9 cellular contexts compared by ENCODE assay signal in genomic region chr20:19886666-19887288, GRCh38.
DNase-seq lines count a peak whose midpoint lies in the region; ATAC-seq and TF ChIP-seq lines count a peak whose summit lies in the region.
"Had no signal": no experiment of that assay in that cellular context is flagged by ENCODE, and none has a peak within 500 bp of the region (broad histone marks: within the 10 kb centered on the region; RNA-seq: fewer than 3 reads in every experiment).

No MANE protein-coding gene starts in this region.

- peak; percentile 29 for TF ChIP-seq CTCF in AG10803 (conservative IDR thresholded peaks at IDR 0.05; ENCODE audit: low read length)
- TF ChIP-seq CTCF in Peyer's patch (IDR thresholded peaks at IDR 0.05): peak in 2 of 6 experiments; percentile 17 to 26
- peak in 1 of 2 donors; percentile 21 for TF ChIP-seq CTCF in fibroblast of lung (conservative IDR thresholded peaks at IDR 0.05 in 1 of 2, IDR thresholded peaks at IDR 0.05 in 1 of 2; ENCODE audit: low read depth in 1 of 2, low read length in 2 of 2)
- peak; percentile 28 for TF ChIP-seq CTCF in osteoblast (IDR thresholded peaks at IDR 0.05; ENCODE audit: extremely low read depth, low read depth, low read length)
- TF ChIP-seq CTCF in GM20000 (IDR thresholded peaks at IDR 0.05; ENCODE audit: extremely low read depth, missing control alignments): no peak

- no peaks in the 10 kb centered on the region for H3K27me3 ChIP-seq in Peyer's patch
- no peaks in the 10 kb centered on the region for H3K27me3 ChIP-seq in fibroblast of lung (ENCODE audit: control insufficient read depth, insufficient read depth, low read length)
- H3K27me3 ChIP-seq in osteoblast (ENCODE audit: insufficient read depth, low read length): no peaks in the 10 kb centered on the region

- H3K79me2 ChIP-seq in fibroblast of lung (ENCODE audit: control insufficient read depth, insufficient read depth, low read length) (no peaks in the 10 kb centered on the region), osteoblast (ENCODE audit: insufficient read depth, low read length) (no peaks in the 10 kb centered on the region)

- TF ChIP-seq POLR2A in Peyer's patch (IDR thresholded peaks at IDR 0.05): no peak

- H3K27ac ChIP-seq in Peyer's patch (peak overlapping the region; percentile 67 to 97 (median 90)), fibroblast of lung (ENCODE audit: insufficient read depth, low read length) (peak overlapping the region; percentile 84), osteoblast (ENCODE audit: low read depth, low read length) (peak overlapping the region; percentile 54)

- H2AFZ ChIP-seq in fibroblast of lung (ENCODE audit: low read length) (no peak overlapping the region), osteoblast (ENCODE audit: low read length) (no peak overlapping the region)

- ATAC-seq in effector memory CD8-positive, alpha-beta T cell (replicated peaks): no peak
- ATAC-seq in HG02852 (IDR thresholded peaks at IDR 0.05; ENCODE audit: unreplicated experiment) (no peak), GM21367 (IDR thresholded peaks at IDR 0.05; ENCODE audit: unreplicated experiment) (no peak)

- peaks cover 24 to 27% of the 10 kb centered on the region in 2 donors for H3K27me3 Mint-ChIP-seq in effector memory CD8-positive, alpha-beta T cell

- H3K4me3 ChIP-seq in AG10803 (ENCODE audit: low read length): no peak overlapping the region; the same call in 1 of the 2 replicates
- H3K4me3 ChIP-seq in Peyer's patch: peak overlapping the region in 3 of 4 donors; percentile 18 to 51 (median 49)
- H3K4me3 ChIP-seq in fibroblast of lung (replicated peaks in 1 of 4; ENCODE audit: control extremely low read depth in 1 of 4, insufficient read depth in 1 of 4, low read depth in 3 of 4, low read length in 4 of 4): peak overlapping the region in 2 of 4 experiments; percentile 9 to 32
- H3K4me3 ChIP-seq in osteoblast (ENCODE audit: insufficient read depth, low read length): no peak overlapping the region

- peak overlapping the region; percentile 90 for H3K4me2 ChIP-seq in fibroblast of lung (ENCODE audit: extremely low read depth, insufficient read depth, low read length)
- H3K4me2 ChIP-seq in osteoblast (ENCODE audit: insufficient read depth, low read length): peak overlapping the region; percentile 47

- H3K4me3 Mint-ChIP-seq in effector memory CD8-positive, alpha-beta T cell: no peak overlapping the region

- no peaks in the 10 kb centered on the region for H3K9me3 Mint-ChIP-seq in effector memory CD8-positive, alpha-beta T cell

- H3K9ac ChIP-seq in fibroblast of lung (ENCODE audit: insufficient read depth, low read length): no peak overlapping the region

- H3K36me3 ChIP-seq in Peyer's patch (peaks cover 0 to 1% (median 0%) of the 10 kb centered on the region in 3 donors), fibroblast of lung (ENCODE audit: control insufficient read depth, insufficient read depth, low read length) (no peaks in the 10 kb centered on the region), osteoblast (ENCODE audit: insufficient read depth, low read length) (no peaks in the 10 kb centered on the region)

- H3K4me1 Mint-ChIP-seq in effector memory CD8-positive, alpha-beta T cell (ENCODE audit: low read depth in 2 of 2): no peaks in the 10 kb centered on the region

- H3K36me3 Mint-ChIP-seq in effector memory CD8-positive, alpha-beta T cell (ENCODE audit: insufficient read depth): no peaks in the 10 kb centered on the region

- H3K4me1 ChIP-seq in Peyer's patch (peaks cover 0 to 56% (median 0%) of the 10 kb centered on the region in 4 donors), fibroblast of lung (ENCODE audit: control insufficient read depth, extremely low read depth, insufficient read depth, low read length) (peaks cover 26% of the 10 kb centered on the region), osteoblast (ENCODE audit: insufficient read depth, low read length) (peaks cover 44% of the 10 kb centered on the region)

- no peaks in the 10 kb centered on the region for H4K20me1 ChIP-seq in fibroblast of lung (ENCODE audit: control insufficient read depth, extremely low read depth, insufficient read depth, low read length)
- no peaks in the 10 kb centered on the region for H4K20me1 ChIP-seq in osteoblast (ENCODE audit: insufficient read depth, low read length)

- no peak overlapping the region for H3K27ac Mint-ChIP-seq in effector memory CD8-positive, alpha-beta T cell

- DNase-seq in AG10803 (ENCODE audit: low read depth) (no peak), Peyer's patch (peak in 2 of 3 donors; percentile 58 to 66), fibroblast of lung (ENCODE audit: low read depth in 2 of 2) (peak in 1 of 2 donors; percentile 18), osteoblast (ENCODE audit: insufficient read length, low spot score, missing footprints) (no peak), GM20000 (ENCODE audit: low spot score) (no peak)
- DNase-seq in effector memory CD8-positive, alpha-beta T cell: no peak
- DNase-seq: activated CD8-positive, alpha-beta memory T cell treated with anti-CD3 and anti-CD28 coated beads, Interleukin-2, amount 50 U/mL, for 4 hours had no signal

- H3K9me3 ChIP-seq in Peyer's patch (no peaks in the 10 kb centered on the region), fibroblast of lung (ENCODE audit: control insufficient read depth, insufficient read depth, low read depth, low read length) (no peaks in the 10 kb centered on the region), osteoblast (ENCODE audit: low read depth, low read length) (no peaks in the 10 kb centered on the region)

Comparison
In these comparisons a context has a peak if more than half of its experiments do, and no peak if none do; other contexts are left out.
1. DNase-seq: peak in Peyer's patch (2 of 3); none in AG10803 (single experiment), osteoblast (single experiment), effector memory CD8-positive, alpha-beta T cell (0 of 3) and GM20000 (single experiment).
2. H3K4me3 ChIP-seq: peak in Peyer's patch (3 of 4); none in AG10803 (single experiment) and osteoblast (single experiment).
3. Peak in every context shown above with its lines, with median percentiles within 50 percentile points of each other: H3K27ac ChIP-seq.